Comparison of ENCODE assay signal across 9 cellular contexts in the genomic region with DNA sequence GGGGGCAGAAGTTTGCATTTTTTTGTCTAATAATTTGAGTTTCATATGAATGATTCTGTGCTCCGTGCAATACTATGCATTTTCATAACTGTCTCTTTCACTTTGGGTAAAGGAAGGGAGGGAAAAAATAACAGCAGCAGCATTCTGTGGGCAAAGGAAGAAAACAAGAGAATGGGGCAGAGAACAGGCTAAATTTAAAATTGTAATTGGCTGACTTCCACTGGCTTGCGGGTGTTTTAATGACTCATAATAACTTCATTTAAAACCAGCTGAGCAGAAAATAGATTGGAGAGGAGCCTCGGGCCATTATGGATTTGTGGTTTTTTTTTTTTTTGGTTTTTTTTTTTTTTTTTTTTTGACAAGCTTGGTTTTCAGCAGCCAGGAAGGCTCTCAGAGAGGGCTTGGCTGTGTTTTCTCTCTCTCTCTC.
A peak's percentile ranks its signal among the peaks of the same experiment; 100 is the strongest.
DNase-seq lines count a peak whose midpoint lies in the region; ATAC-seq and TF ChIP-seq lines count a peak whose summit lies in the region.
"Had no signal": no experiment of that assay in that cellular context is flagged by ENCODE, and none has a peak within 500 bp of the region (broad histone marks: within the 10 kb centered on the region; RNA-seq: fewer than 3 reads in every experiment).

No MANE protein-coding gene starts in this region.

- peak overlapping the region; percentile 33 for H3K27ac Mint-ChIP-seq in central memory CD8-positive, alpha-beta T cell (ENCODE audit: low read depth)
- H3K27ac Mint-ChIP-seq: dendritic cell treated with granulocyte-macrophage colony-stimulating factor and Interleukin-4, amounts not matched to agents 40 ng/mL and 50 ng/mL, for 4 days had no signal

- H3K36me3 ChIP-seq in ACC112 (ENCODE audit: insufficient read depth, low read length) (0 out of 2 replicates have a peak, but pooled peaks cover 3% of the 10 kb centered on the region), OCI-LY7 (ENCODE audit: insufficient read depth, low read length) (no peaks in the 10 kb centered on the region), upper lobe of left lung (peaks cover 0 to 22% (median 0%) of the 10 kb centered on the region in 4 donors)

- peak overlapping the region; percentile 61 for H3K4me2 ChIP-seq in OCI-LY7 (ENCODE audit: low read length)

- BruUV-seq in OCI-LY7 (replicated peaks; lab: Mats Ljungman, UMichigan) = no TSS peak

- WGBS in upper lobe of left lung, 2 donors = 5 to 7% methylated on average over 3 of the region's 3 CpGs

- CTCF ChIA-PET in OCI-LY7 (lab: Charles Lee; ENCODE audit: unreplicated experiment) = interaction anchor here (0.6 kb wide), 1 partner anchor 277 kb away, joined by 3 read pairs; no protein-coding TSS in a partner anchor

- TF ChIP-seq EP300 in upper lobe of left lung (IDR thresholded peaks at IDR 0.05) = peak in 1 of 4 donors; percentile 78

- H4K20me1 ChIP-seq in OCI-LY7 (ENCODE audit: insufficient read depth, low read length) = no peaks in the 10 kb centered on the region

- POLR2A ChIA-PET in OCI-LY7 (lab: Charles Lee) = interaction anchor here (0.6 to 2.1 kb wide), 4 partner anchors 8 to 407 kb away, joined by 3 to 6 read pairs (median 3); no protein-coding TSS in a partner anchor

- peak overlapping the region; percentile 35 for H3K4me3 ChIP-seq in ACC112 (ENCODE audit: low read depth, low read length)
- H3K4me3 ChIP-seq in OCI-LY7 (ENCODE audit: low read depth, low read length, poor library complexity, severe bottlenecking) = peak overlapping the region; percentile 40
- no peak overlapping the region for H3K4me3 ChIP-seq in upper lobe of left lung

- intact Hi-C loops in OCI-LY7 (cut with micrococcal nuclease; ENCODE audit: unreplicated experiment) = no loop called here

- peaks cover 74% of the 10 kb centered on the region for H3K4me1 Mint-ChIP-seq in central memory CD8-positive, alpha-beta T cell

- no peaks in the 10 kb centered on the region for H3K27me3 Mint-ChIP-seq in central memory CD8-positive, alpha-beta T cell

- no peak for TF ChIP-seq CTCF in OCI-LY7 (conservative IDR thresholded peaks at IDR 0.05; ENCODE audit: low read length)
- no peak for TF ChIP-seq CTCF in upper lobe of left lung (IDR thresholded peaks at IDR 0.05)

- H3K27me3 ChIP-seq in ACC112 (ENCODE audit: insufficient read depth, low read length) (no peaks in the 10 kb centered on the region), upper lobe of left lung (no peaks in the 10 kb centered on the region)

- H3K27ac ChIP-seq in ACC112 (ENCODE audit: low read depth, low read length) = peak overlapping the region; percentile 96
- peak overlapping the region; percentile 33 for H3K27ac ChIP-seq in OCI-LY7 (ENCODE audit: low read depth, low read length, poor library complexity, severe bottlenecking)
- H3K27ac ChIP-seq in upper lobe of left lung = peak overlapping the region; percentile 95 to 99 (median 96)

- peak overlapping the region; percentile 7 for H2AFZ ChIP-seq in ACC112 (ENCODE audit: low read length, unreplicated experiment)
- H2AFZ ChIP-seq in OCI-LY7 (ENCODE audit: low read length) = peak overlapping the region; percentile 95

- H3K79me2 ChIP-seq in ACC112 (ENCODE audit: control insufficient read depth, insufficient read depth, low read length, unreplicated experiment) (peaks cover 78% of the 10 kb centered on the region), OCI-LY7 (ENCODE audit: insufficient read depth, low read depth, low read length) (no peaks in the 10 kb centered on the region)

- H3K9me3 Mint-ChIP-seq in central memory CD8-positive, alpha-beta T cell = no peaks in the 10 kb centered on the region
- H3K9me3 Mint-ChIP-seq: dendritic cell treated with granulocyte-macrophage colony-stimulating factor and Interleukin-4, amounts not matched to agents 40 ng/mL and 50 ng/mL, for 4 days had no signal

- peaks cover 94% of the 10 kb centered on the region for H3K4me1 ChIP-seq in ACC112 (ENCODE audit: control insufficient read depth, insufficient read depth, low read length, unreplicated experiment)
- peaks cover 75% of the 10 kb centered on the region for H3K4me1 ChIP-seq in OCI-LY7 (ENCODE audit: insufficient read depth, low read length, poor library complexity, severe bottlenecking)
- H3K4me1 ChIP-seq in upper lobe of left lung = peaks cover 96 to 99% (median 98%) of the 10 kb centered on the region in 4 donors

- no peaks in the 10 kb centered on the region for H3K36me3 Mint-ChIP-seq in central memory CD8-positive, alpha-beta T cell (ENCODE audit: insufficient read depth)

- DNase-seq in HS-5 (ENCODE audit: low read depth) (peak; percentile 44), OCI-LY7 (ENCODE audit: low spot score) (peak; percentile 28), medulla oblongata (ENCODE audit: extremely low spot score) (peak; percentile 78), upper lobe of left lung (no peak)
- DNase-seq in central memory CD8-positive, alpha-beta T cell (ENCODE audit: low spot score in 2 of 2) = no peak

- peak overlapping the region; percentile 42 for H3K4me3 Mint-ChIP-seq in central memory CD8-positive, alpha-beta T cell
- H3K4me3 Mint-ChIP-seq: dendritic cell treated with granulocyte-macrophage colony-stimulating factor and Interleukin-4, amounts not matched to agents 40 ng/mL and 50 ng/mL, for 4 days had no signal

- peak in 1 of 4 donors; percentile 30 for TF ChIP-seq POLR2A in upper lobe of left lung (IDR thresholded peaks at IDR 0.05)

- peak; percentile 67 for ATAC-seq in central memory CD8-positive, alpha-beta T cell (replicated peaks; ENCODE audit: extremely low read depth, poor library complexity, severe bottlenecking)
- ATAC-seq in upper lobe of left lung (ENCODE audit: low FRiP score in 2 of 2) (peak in 1 of 2 donors; percentile 5), GM21529 (IDR thresholded peaks at IDR 0.05; ENCODE audit: unreplicated experiment) (no peak), HG02840 (IDR thresholded peaks at IDR 0.05; ENCODE audit: low FRiP score, unreplicated experiment) (no peak)

- no peaks in the 10 kb centered on the region for H3K9me2 ChIP-seq in OCI-LY7 (ENCODE audit: insufficient read depth, low read length)

- no peaks in the 10 kb centered on the region for H3K9me3 ChIP-seq in OCI-LY7 (ENCODE audit: low read length)
- H3K9me3 ChIP-seq in upper lobe of left lung = no peaks in the 10 kb centered on the region

Comparison
In these comparisons a context has a peak if more than half of its experiments do, and no peak if none do; other contexts are left out.
1. H3K27ac ChIP-seq: peak in every context shown above with its lines; median percentile 96 in upper lobe of left lung; 96 in ACC112; 33 in OCI-LY7.
2. H3K4me3 ChIP-seq: peak in ACC112 (single experiment) and OCI-LY7 (single experiment); none in upper lobe of left lung (0 of 4).
3. DNase-seq: peak in HS-5 (single experiment), OCI-LY7 (single experiment) and medulla oblongata (single experiment); none in central memory CD8-positive, alpha-beta T cell (0 of 2) and upper lobe of left lung (0 of 2).